ENCODE assay signal across 26 cellular contexts in the genomic region with DNA sequence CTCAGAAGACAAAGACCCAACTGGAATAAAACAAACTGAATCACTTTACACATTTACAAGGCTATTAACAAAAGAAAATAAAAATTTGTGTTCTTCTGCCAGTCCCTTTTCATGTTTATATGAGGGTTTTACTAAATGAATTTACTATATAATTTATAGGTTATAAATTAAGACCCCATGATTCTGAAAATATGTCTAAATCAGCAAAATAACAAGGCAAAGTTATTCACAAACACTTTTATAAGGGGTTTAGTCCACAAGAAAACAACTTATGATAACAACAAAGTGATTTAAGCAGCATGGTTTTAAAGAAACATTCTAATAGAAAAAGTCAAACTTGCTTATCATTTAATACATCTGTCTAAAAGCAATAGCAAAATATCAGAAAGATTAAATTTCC. TPM values are rescaled to one million over a fixed set of nuclear protein-coding genes. Genes with fewer than 3 reads are reported as not detected.
A peak's percentile ranks its signal among the peaks of the same experiment; 100 is the strongest.
DNase-seq lines count a peak whose midpoint lies in the region; ATAC-seq, FAIRE-seq and TF ChIP-seq lines count a peak whose summit lies in the region.
"Had no signal": no experiment of that assay in that cellular context is flagged by ENCODE, and none has a peak within 500 bp of the region (broad histone marks: within the 10 kb centered on the region; RNA-seq: fewer than 3 reads in every experiment).

No MANE protein-coding gene starts in this region.

- H3K27ac Mint-ChIP-seq in activated naive CD8-positive, alpha-beta T cell: peak overlapping the region; percentile 64
- no peak overlapping the region for H3K27ac Mint-ChIP-seq in activated naive CD8-positive, alpha-beta T cell treated with anti-CD3 and anti-CD28 coated beads for 36 hours
- H3K27ac Mint-ChIP-seq: CD4-positive, CD25-positive, alpha-beta regulatory T cell; CD8-positive, alpha-beta memory T cell; HFFc6; IgD-negative memory B cell had no signal

- no peak for TF ChIP-seq CTCF in K562 (IDR thresholded peaks at IDR 0.05 in 2 of 3, conservative IDR thresholded peaks at IDR 0.05 in 1 of 3; ENCODE audit: insufficient read depth in 2 of 3, low read depth in 1 of 3, low read length in 3 of 3)
- TF ChIP-seq CTCF in PC-9 (conservative IDR thresholded peaks at IDR 0.05): no peak

- H3K4me3 ChIP-seq in K562 (no peak overlapping the region), PC-9 (no peak overlapping the region)
- H3K4me3 ChIP-seq: GM12878 had no signal

- H3K9me3 ChIP-seq in K562 (replicated peaks; ENCODE audit: control insufficient read depth, insufficient read depth, low read depth, low read length): no peaks in the 10 kb centered on the region
- H3K9me3 ChIP-seq in PC-9 (ENCODE audit: insufficient read depth, low read depth): no peaks in the 10 kb centered on the region
- H3K9me3 ChIP-seq: BE2C had no signal

- POLR2A ChIA-PET in K562 (lab: Yijun Ruan, JAX) (no interaction called here), PC-9 (lab: Charles Lee; ENCODE audit: unreplicated experiment) (no interaction called here)

- no peaks in the 10 kb centered on the region; the same call in 1 of the 2 replicates for H4K20me1 ChIP-seq in K562 (replicated peaks; ENCODE audit: control insufficient read depth, insufficient read depth, low read length)
- no peaks in the 10 kb centered on the region; the same call in 1 of the 2 replicates for H4K20me1 ChIP-seq in PC-9 (ENCODE audit: insufficient read depth)

- TF ChIP-seq RAD21 in K562 (CRISPR knock-in tag; conservative IDR thresholded peaks at IDR 0.05 in 1 of 2, IDR thresholded peaks at IDR 0.05 in 1 of 2): no peak

- H3K4me2 ChIP-seq in K562 (ENCODE audit: insufficient read depth, low read length) (no peak overlapping the region), PC-9 (no peak overlapping the region)

- CTCF ChIA-PET in K562 (lab: Yijun Ruan, JAX; ENCODE audit: low intra/inter-chr PET ratio) (no interaction called here), PC-9 (lab: Charles Lee) (no interaction called here)

- no peak overlapping the region for H3K27ac ChIP-seq in K562 (ENCODE audit: extremely low read depth, low read depth, low read length)
- no peak overlapping the region for H3K27ac ChIP-seq in PC-9

- no peaks in the 10 kb centered on the region for H3K9me2 ChIP-seq in PC-9 (ENCODE audit: insufficient read depth)

- in situ Hi-C loops in K562 (cut with MboI): no loop called here

- H3K4me3 Mint-ChIP-seq in activated naive CD8-positive, alpha-beta T cell: no peak overlapping the region
- H3K4me3 Mint-ChIP-seq in activated naive CD8-positive, alpha-beta T cell treated with anti-CD3 and anti-CD28 coated beads for 36 hours: no peak overlapping the region
- H3K4me3 Mint-ChIP-seq: CD4-positive, CD25-positive, alpha-beta regulatory T cell; CD8-positive, alpha-beta memory T cell; HFFc6; IgD-negative memory B cell had no signal

- H3K79me2 ChIP-seq in K562 (ENCODE audit: control insufficient read depth, insufficient read depth, low read length) (peaks cover 22% of the 10 kb centered on the region), PC-9 (ENCODE audit: low read depth) (peaks cover 19% of the 10 kb centered on the region)

- H3K4me1 ChIP-seq in K562 (replicated peaks in 1 of 2; ENCODE audit: control insufficient read depth in 2 of 2, insufficient read depth in 2 of 2, low read length in 2 of 2) (peaks cover 5 to 13% of the 10 kb centered on the region in 2 experiments; a peak in 4 of 5 replicates), PC-9 (replicated peaks; ENCODE audit: insufficient read depth) (0 out of 2 replicates have a peak, but pooled peaks cover 5% of the 10 kb centered on the region)
- H3K4me1 ChIP-seq: BE2C had no signal

- H2AFZ ChIP-seq in K562 (ENCODE audit: low read depth, low read length) (no peak overlapping the region), PC-9 (no peak overlapping the region)

- H3K9me3 Mint-ChIP-seq in activated naive CD8-positive, alpha-beta T cell (ENCODE audit: low read depth): no peaks in the 10 kb centered on the region
- no peaks in the 10 kb centered on the region for H3K9me3 Mint-ChIP-seq in activated naive CD8-positive, alpha-beta T cell treated with anti-CD3 and anti-CD28 coated beads for 36 hours
- H3K9me3 Mint-ChIP-seq: CD4-positive, CD25-positive, alpha-beta regulatory T cell; CD8-positive, alpha-beta memory T cell; HFFc6; IgD-negative memory B cell had no signal

- no peaks in the 10 kb centered on the region for H3K27me3 ChIP-seq in K562 (ENCODE audit: control insufficient read depth in 2 of 2, insufficient read depth in 2 of 2, low read length in 2 of 2)
- no peaks in the 10 kb centered on the region for H3K27me3 ChIP-seq in PC-9 (ENCODE audit: insufficient read depth, low read depth)
- H3K27me3 ChIP-seq: BE2C had no signal

- no peaks in the 10 kb centered on the region for H3F3A ChIP-seq in PC-9 (ENCODE audit: insufficient read depth, low read depth)

- intact Hi-C loops in K562 (cut with micrococcal nuclease) (no loop called here), PC-9 (cut with micrococcal nuclease; ENCODE audit: unreplicated experiment) (no loop called here)

- no TSS peak for BruUV-seq in K562 (replicated peaks; lab: Mats Ljungman, UMichigan)
- no TSS peak for BruUV-seq in PC-9 (replicated peaks; lab: Mats Ljungman, UMichigan)

- TF ChIP-seq EP300 in K562 (IDR thresholded peaks at IDR 0.05; ENCODE audit: low read length): no peak

- H3K36me3 Mint-ChIP-seq in activated naive CD8-positive, alpha-beta T cell: peaks cover 7% of the 10 kb centered on the region
- peaks cover 20% of the 10 kb centered on the region for H3K36me3 Mint-ChIP-seq in activated naive CD8-positive, alpha-beta T cell treated with anti-CD3 and anti-CD28 coated beads for 36 hours

- H3K27me3 Mint-ChIP-seq in activated naive CD8-positive, alpha-beta T cell: no peaks in the 10 kb centered on the region
- no peaks in the 10 kb centered on the region for H3K27me3 Mint-ChIP-seq in activated naive CD8-positive, alpha-beta T cell treated with anti-CD3 and anti-CD28 coated beads for 36 hours
- H3K27me3 Mint-ChIP-seq: CD4-positive, CD25-positive, alpha-beta regulatory T cell; CD8-positive, alpha-beta memory T cell; IgD-negative memory B cell had no signal

- H3K36me3 ChIP-seq in K562 (ENCODE audit: control insufficient read depth, insufficient read depth, low read length) (peaks cover 62% of the 10 kb centered on the region), PC-9 (ENCODE audit: low read depth) (peaks cover 21% of the 10 kb centered on the region)

- TF ChIP-seq POLR2A in K562 (conservative IDR thresholded peaks at IDR 0.05): no peak

- DNase-seq in activated naive CD8-positive, alpha-beta T cell treated with anti-CD3 and anti-CD28 coated beads for 36 hours: no peak
- DNase-seq in K562 (ENCODE audit: extremely low read depth in 1 of 4, low spot score in 3 of 4) (no peak), PC-9 (no peak), frontal cortex (ENCODE audit: low spot score in 2 of 2) (no peak)
- DNase-seq: 8988T; ACHN; BE2C; C1 segment of cervical spinal cord; CD4-positive, CD25-positive, alpha-beta regulatory T cell; CD8-positive, alpha-beta memory T cell; COR-L47; DMS 273 treated with DMSO at 0.1 percent for 48 hours; DMS53; DND-41; EL; GOT3; H7; HFFc6 had no signal

- no peak overlapping the region for H3K9ac ChIP-seq in K562 (ENCODE audit: insufficient read depth in 1 of 2, low read depth in 2 of 2, low read length in 2 of 2)

- ATAC-seq in K562: no peak
- ATAC-seq in GM21526 (IDR thresholded peaks at IDR 0.05; ENCODE audit: low FRiP score, unreplicated experiment): no peak
- ATAC-seq: GM12878, HCT116 had no signal

- H3K9me1 ChIP-seq in K562 (ENCODE audit: control insufficient read depth, insufficient read depth, low read length): no peaks in the 10 kb centered on the region

- FAIRE-seq in K562 (lab: Jason Lieb, UNC): no peak
- FAIRE-seq in islet of Langerhans (lab: Jason Lieb, UNC): peak; percentile 30
- FAIRE-seq in frontal cortex (lab: Jason Lieb, UNC): no peak
- FAIRE-seq: GM12878, GM19239, HTR-8/SVneo had no signal

- peaks cover 21% of the 10 kb centered on the region for H3K4me1 Mint-ChIP-seq in activated naive CD8-positive, alpha-beta T cell (ENCODE audit: low read depth)
- peaks cover 18% of the 10 kb centered on the region for H3K4me1 Mint-ChIP-seq in activated naive CD8-positive, alpha-beta T cell treated with anti-CD3 and anti-CD28 coated beads for 36 hours

RNA-seq across cellular contexts. Expression of a gene that starts 4.9 kb away (rescaled TPM):
- total RNA-seq in activated naive CD8-positive, alpha-beta T cell treated with anti-CD3 and anti-CD28 coated beads for 36 hours: 10 to 100 TPM; 15.8 to 16.7 TPM
- 9.0 and 26.4 TPM in 2 replicates for total RNA-seq in K562 (2011; cell fraction: chromatin; rRNA removed; ENCODE audit: low replicate concordance)
- 2.8 and 3.9 TPM in 2 replicates for total RNA-seq in K562 (2011; cell fraction: nucleolus; rRNA removed)
- total RNA-seq in K562 (2011; cell fraction: nucleoplasm; rRNA removed): 9.2 TPM in 2 replicates
- 8.5 and 8.9 TPM in 2 replicates for total RNA-seq in K562 (2014; rRNA removed)
- total RNA-seq in K562 (2014; rRNA removed; fragmentation: Illumina TruSeq; extraction: Trizol): 29.3 and 37.5 TPM in 2 replicates
- total RNA-seq in K562 (2015; rRNA removed; fragmentation: Illumina TruSeq; extraction: Trizol): 20.1 and 23.1 TPM in 2 replicates
- total RNA-seq in K562 (2021): 17.8 and 18.3 TPM in 2 replicates
- 12.8 and 16.7 TPM in 2 replicates for polyA plus RNA-seq in K562 (2011; rRNA removed)
- 4.1 and 7.8 TPM in 2 replicates for polyA plus RNA-seq in K562 (2011; cell fraction: cytosol; rRNA removed)
- 20.0 and 20.8 TPM in 2 replicates for polyA plus RNA-seq in K562 (2011; cell fraction: nucleus; rRNA removed)
- polyA plus RNA-seq in K562 (2012): 7.7 and 8.6 TPM in 2 replicates
- 13.0 and 20.2 TPM in 2 replicates for polyA plus RNA-seq in K562 (2014; fragmentation: Illumina TruSeq; extraction: Trizol)
- 1 to 10 TPM; 4.1 to 6.2 TPM for polyA plus RNA-seq in K562 (2014; fragmentation: Nextera tagmentation; extraction: Ambion mirVana)
- polyA plus RNA-seq in K562 (2014; rRNA removed): 7.5 and 10.0 TPM in 2 replicates
- polyA minus RNA-seq in K562 (2011; rRNA and poly(A)+ RNA removed): 42.0 and 42.2 TPM in 2 replicates
- 10.2 and 15.1 TPM in 2 replicates for polyA minus RNA-seq in K562 (2011; cell fraction: cytosol; rRNA and poly(A)+ RNA removed)
- polyA minus RNA-seq in K562 (2011; cell fraction: nucleus; rRNA and poly(A)+ RNA removed): 7.8 and 16.9 TPM in 2 replicates
- 16.4 and 17.3 TPM in 2 replicates for total RNA-seq in PC-9 (2021)
- 52.2 TPM for total RNA-seq in frontal cortex

RNA-seq across cellular contexts. Expression of a gene that starts 37.7 kb away (rescaled TPM):
- 10 to 100 TPM; 12.1 to 15.4 TPM for total RNA-seq in activated naive CD8-positive, alpha-beta T cell treated with anti-CD3 and anti-CD28 coated beads for 36 hours
- 4.1 and 11.4 TPM in 2 replicates for total RNA-seq in K562 (2011; cell fraction: chromatin; rRNA removed; ENCODE audit: low replicate concordance)
- total RNA-seq in K562 (2011; cell fraction: nucleolus; rRNA removed): 4.2 and 5.7 TPM in 2 replicates
- total RNA-seq in K562 (2011; cell fraction: nucleoplasm; rRNA removed): 7.0 and 7.2 TPM in 2 replicates
- total RNA-seq in K562 (2014; rRNA removed) (11.2 and 12.3 TPM in 2 replicates), K562 (2014; rRNA removed; fragmentation: Illumina TruSeq; extraction: Trizol) (20.2 and 21.1 TPM in 2 replicates), K562 (2015; rRNA removed; fragmentation: Illumina TruSeq; extraction: Trizol) (21.5 and 22.6 TPM in 2 replicates), K562 (2021) (11.8 and 16.1 TPM in 2 replicates), PC-9 (2021) (6.5 and 7.3 TPM in 2 replicates), frontal cortex (2.0 TPM)
- polyA plus RNA-seq in K562 (2011; rRNA removed) (15.0 and 19.8 TPM in 2 replicates), K562 (2014; fragmentation: Illumina TruSeq; extraction: Trizol) (15.4 and 15.5 TPM in 2 replicates), K562 (2014; fragmentation: Nextera tagmentation; extraction: Ambion mirVana) (10 to 100 TPM; 26.1 to 32.6 TPM), K562 (2014; rRNA removed) (10.8 and 13.0 TPM in 2 replicates)
- 4.4 and 7.5 TPM in 2 replicates for polyA plus RNA-seq in K562 (2011; cell fraction: cytosol; rRNA removed)
- 3.9 and 5.7 TPM in 2 replicates for polyA plus RNA-seq in K562 (2011; cell fraction: nucleus; rRNA removed)
- 10.6 and 13.6 TPM in 2 replicates for polyA plus RNA-seq in K562 (2012)
- 10.6 and 14.0 TPM in 2 replicates for polyA minus RNA-seq in K562 (2011; rRNA and poly(A)+ RNA removed)
- polyA minus RNA-seq in K562 (2011; cell fraction: cytosol; rRNA and poly(A)+ RNA removed): 4.4 and 11.8 TPM in 2 replicates
- polyA minus RNA-seq in K562 (2011; cell fraction: nucleus; rRNA and poly(A)+ RNA removed): 2.6 and 6.6 TPM in 2 replicates
